Comparison of ENCODE assay signal across 21 cellular contexts in the genomic region with DNA sequence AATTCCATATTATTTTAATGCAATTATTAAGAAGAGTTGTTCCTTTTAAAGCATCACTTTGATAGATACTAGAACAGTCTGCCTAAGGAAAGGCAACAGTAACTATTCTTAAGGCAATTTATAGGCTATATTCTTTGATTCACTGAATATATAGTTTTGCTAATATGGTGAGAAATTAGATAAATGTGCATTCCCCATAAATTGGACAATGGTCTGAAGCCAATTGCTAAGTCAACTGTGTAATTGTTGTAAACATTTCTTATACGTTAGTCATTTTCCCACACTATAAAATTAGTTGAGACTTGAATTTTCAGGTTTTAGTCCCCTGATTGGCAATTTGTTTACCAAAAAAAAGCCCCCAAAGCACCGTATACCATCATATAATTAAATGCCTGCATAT.
A peak's percentile ranks its signal among the peaks of the same experiment; 100 is the strongest.
DNase-seq lines count a peak whose midpoint lies in the region; FAIRE-seq and TF ChIP-seq lines count a peak whose summit lies in the region.
"Had no signal": no experiment of that assay in that cellular context is flagged by ENCODE, and none has a peak within 500 bp of the region (broad histone marks: within the 10 kb centered on the region; RNA-seq: fewer than 3 reads in every experiment).

No MANE protein-coding gene starts in this region.

- H3K27ac ChIP-seq in SJCRH30, result peak overlapping the region; percentile 36
- H3K27ac ChIP-seq: C4-2B, GM23248 had no signal

- H3K4me1 ChIP-seq in SJCRH30, result peaks cover 14% of the 10 kb centered on the region

- no peaks in the 10 kb centered on the region for H3K27me3 ChIP-seq in SJCRH30

- no peak overlapping the region for H3K4me3 ChIP-seq in SJCRH30
- H3K4me3 ChIP-seq in astrocyte of the spinal cord (ENCODE audit: low read depth, low read length), result no peak overlapping the region
- H3K4me3 ChIP-seq: GM23248 had no signal

- no peaks in the 10 kb centered on the region for H3K9me3 ChIP-seq in SJCRH30 (replicated peaks)

- no peak for FAIRE-seq in RCC 7860 (lab: Jason Lieb, UNC)
- FAIRE-seq: A204.1, G401.6, GM12891, GM18507 had no signal

- in situ Hi-C loops in astrocyte of the spinal cord (cut with HindIII; ENCODE audit: low sequenced_read_pairs), result no loop called here
- in situ Hi-C loops in ACHN (cut with HindIII; ENCODE audit: low pct_ligation_motif_present, low pct_unique_long_range_greater_than_20kb, low sequenced_read_pairs), result no loop called here

- no peaks in the 10 kb centered on the region for H3K36me3 ChIP-seq in SJCRH30

- no peak for TF ChIP-seq CTCF in astrocyte of the spinal cord (IDR thresholded peaks at IDR 0.05; ENCODE audit: low read depth, low read length)

- DNase-seq in M059J (ENCODE audit: low read depth) (peak; percentile 49), SJCRH30 (no peak), astrocyte of the spinal cord (ENCODE audit: low read depth, low spot score) (peak; percentile 34), ACHN (no peak), RCC 7860 (ENCODE audit: low spot score) (no peak), kidney glomerular epithelial cell (lab: John Stamatoyannopoulos, UW) (no peak)
- no peak for DNase-seq in activated naive CD4-positive, alpha-beta T cell (lab: John Stamatoyannopoulos, UW)
- DNase-seq: AML-193; CD4-positive, alpha-beta T cell; DMS153; DMS79; EL; GM23248; HCEC 1CT; HFFc6; KG1 had no signal

Comparison
In these comparisons a context has a peak if more than half of its experiments do, and no peak if none do; other contexts are left out.
1. DNase-seq: peak in M059J (single experiment) and astrocyte of the spinal cord (single experiment); none in SJCRH30 (0 of 2), ACHN (single experiment), RCC 7860 (single experiment), kidney glomerular epithelial cell (single experiment) and activated naive CD4-positive, alpha-beta T cell (0 of 4).